24 cellular contexts compared by ENCODE assay signal in genomic region chr12:109512608-109513007, GRCh38.
"Had no signal": no experiment of that assay in that cellular context is flagged by ENCODE, and none has a peak within 500 bp of the region (broad histone marks: within the 10 kb centered on the region; RNA-seq: fewer than 3 reads in every experiment).

No MANE protein-coding gene starts in this region.

- DNase-seq: activated CD4-positive, alpha-beta T cell treated with anti-CD3 and anti-CD28 coated beads, Interleukin-2, amount 10 ng/mL, durations not matched to agents 24 days and 14 days; activated CD8-positive, alpha-beta T cell treated with anti-CD3 and anti-CD28 coated beads, Interleukin-2, amount 10 ng/mL, durations not matched to agents 7 days and 5 days; activated naive CD4-positive, alpha-beta T cell treated with anti-CD3 and anti-CD28 coated beads for 36 hours; activated T-cell treated with anti-CD3 and anti-CD28 coated beads, Interleukin-2, amount 50 U/mL, for 24 hours; anterior cingulate cortex; cerebellar nuclear complex; dermis blood vessel endothelial cell; effector memory CD4-positive, alpha-beta T cell; foreskin fibroblast; hypothalamus; kidney; mucosa of descending colon; naive B cell; pancreas; right lobe of liver; small intestine; stimulated activated CD4-positive, alpha-beta T cell treated with anti-CD3 and anti-CD28 coated beads, Interleukin-4, amount 100 ng/mL, for 1 hour; stomach; trophoblast cell had no signal

- H3K4me3 ChIP-seq: breast epithelium, mucosa of descending colon, pancreas, right lobe of liver, stomach had no signal

- H3K27me3 ChIP-seq: breast epithelium, pancreas, right lobe of liver, stomach had no signal

- H3K4me1 ChIP-seq: breast epithelium, pancreas, right lobe of liver, stomach had no signal

- H3K9me3 Mint-ChIP-seq: activated CD4-positive, alpha-beta T cell treated with anti-CD3 and anti-CD28 coated beads, Interleukin-2, amount 10 ng/mL, durations not matched to agents 24 days and 14 days; activated naive CD4-positive, alpha-beta T cell treated with anti-CD3 and anti-CD28 coated beads for 36 hours; activated T-cell treated with anti-CD3 and anti-CD28 coated beads, Interleukin-2, amount 50 U/mL, for 24 hours; activated T-helper 2 cell treated with anti-CD3 and anti-CD28 coated beads, Interferon-gamma antibody, Interleukin-2, Interleukin-4, amounts not matched to agents 10 μg/mL and 5 μg/mL and 100 μg/mL, durations not matched to agents 14 hours and 24 hours and 36 hours; memory B cell; naive B cell; stimulated activated effector memory CD8-positive, alpha-beta T cell treated with anti-CD3 and anti-CD28 coated beads, Interleukin-12 subunit alpha, Interleukin-12 subunit beta, amount 100 ng/mL, for 72 hours had no signal

- H3K27ac ChIP-seq: breast epithelium, pancreas, right lobe of liver, stomach had no signal

- H3K4me3 Mint-ChIP-seq: activated CD4-positive, alpha-beta T cell treated with anti-CD3 and anti-CD28 coated beads, Interleukin-2, amount 10 ng/mL, durations not matched to agents 24 days and 14 days; activated CD8-positive, alpha-beta T cell treated with anti-CD3 and anti-CD28 coated beads, Interleukin-2, amount 10 ng/mL, durations not matched to agents 7 days and 5 days; activated naive CD4-positive, alpha-beta T cell treated with anti-CD3 and anti-CD28 coated beads for 36 hours; activated T-cell treated with anti-CD3 and anti-CD28 coated beads, Interleukin-2, amount 50 U/mL, for 24 hours; memory B cell; naive B cell; stimulated activated effector memory CD8-positive, alpha-beta T cell treated with anti-CD3 and anti-CD28 coated beads, Interleukin-12 subunit alpha, Interleukin-12 subunit beta, amount 100 ng/mL, for 72 hours had no signal

- ATAC-seq: activated CD8-positive, alpha-beta T cell treated with anti-CD3 and anti-CD28 coated beads, Interleukin-2, amount 10 ng/mL, durations not matched to agents 7 days and 5 days; left lobe of liver; mucosa of descending colon; pancreas; stimulated activated effector memory CD8-positive, alpha-beta T cell treated with anti-CD3 and anti-CD28 coated beads, Interleukin-12 subunit alpha, Interleukin-12 subunit beta, amount 100 ng/mL, for 72 hours had no signal

- H3K4me1 Mint-ChIP-seq: activated CD4-positive, alpha-beta T cell treated with anti-CD3 and anti-CD28 coated beads, Interleukin-2, amount 10 ng/mL, durations not matched to agents 24 days and 14 days; memory B cell; stimulated activated effector memory CD8-positive, alpha-beta T cell treated with anti-CD3 and anti-CD28 coated beads, Interleukin-12 subunit alpha, Interleukin-12 subunit beta, amount 100 ng/mL, for 72 hours had no signal

- H3K27ac Mint-ChIP-seq: activated CD4-positive, alpha-beta T cell treated with anti-CD3 and anti-CD28 coated beads, Interleukin-2, amount 10 ng/mL, durations not matched to agents 24 days and 14 days; activated CD8-positive, alpha-beta T cell treated with anti-CD3 and anti-CD28 coated beads, Interleukin-2, amount 10 ng/mL, durations not matched to agents 7 days and 5 days; activated T-cell treated with anti-CD3 and anti-CD28 coated beads, Interleukin-2, amount 50 U/mL, for 24 hours; activated T-helper 2 cell treated with anti-CD3 and anti-CD28 coated beads, Interferon-gamma antibody, Interleukin-2, Interleukin-4, amounts not matched to agents 10 μg/mL and 5 μg/mL and 100 μg/mL, durations not matched to agents 14 hours and 24 hours and 36 hours; memory B cell had no signal

- H3K27me3 Mint-ChIP-seq: activated CD4-positive, alpha-beta T cell treated with anti-CD3 and anti-CD28 coated beads, Interleukin-2, amount 10 ng/mL, durations not matched to agents 24 days and 14 days; activated T-cell treated with anti-CD3 and anti-CD28 coated beads, Interleukin-2, amount 50 U/mL, for 24 hours; memory B cell; naive B cell had no signal

- H3K9me3 ChIP-seq: breast epithelium, mucosa of descending colon, pancreas, right lobe of liver, stomach had no signal
